In the genomic region with DNA sequence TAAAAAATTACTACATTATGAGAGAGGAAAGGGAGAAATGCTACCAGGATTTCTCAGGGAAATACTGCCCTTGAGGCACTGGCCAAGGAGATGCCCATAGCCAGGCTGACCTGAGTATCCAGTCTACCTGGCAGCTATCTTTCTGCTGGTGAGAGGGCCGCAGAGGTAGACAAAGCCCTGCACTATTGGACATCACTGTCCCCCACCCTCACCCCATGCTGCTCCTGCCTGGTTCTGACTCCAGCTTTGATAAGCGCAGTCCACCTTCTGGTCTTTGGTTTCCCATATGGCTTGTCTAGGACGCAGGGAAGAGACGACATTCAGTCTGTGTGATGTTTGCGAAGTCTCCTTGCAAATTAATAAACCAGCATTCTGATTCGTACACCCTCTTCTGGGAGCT, we compare ENCODE assay signal across 13 cellular contexts. TPM values are rescaled to one million over a fixed set of nuclear protein-coding genes. Genes with fewer than 3 reads are reported as not detected.
A peak's percentile ranks its signal among the peaks of the same experiment; 100 is the strongest.
DNase-seq lines count a peak whose midpoint lies in the region; ATAC-seq and TF ChIP-seq lines count a peak whose summit lies in the region.
"Had no signal": no experiment of that assay in that cellular context is flagged by ENCODE, and none has a peak within 500 bp of the region (broad histone marks: within the 10 kb centered on the region; RNA-seq: fewer than 3 reads in every experiment).

No MANE protein-coding gene starts in this region.

- H3K27ac ChIP-seq in left lung, result peak overlapping the region; percentile 13 to 100
- peak overlapping the region; percentile 95 for H3K27ac ChIP-seq in suprapubic skin
- H3K27ac ChIP-seq: SJCRH30 had no signal

- peak overlapping the region in 1 of 2 donors; percentile 94 for H3K4me3 ChIP-seq in left lung
- no peak overlapping the region for H3K4me3 ChIP-seq in suprapubic skin
- H3K4me3 ChIP-seq: A549, SJCRH30 had no signal

- ATAC-seq in activated naive CD4-positive, alpha-beta T cell treated with anti-CD3 and anti-CD28 coated beads, Interleukin-2, amount 50 U/mL, for 72 hours, result no peak
- ATAC-seq in left lung (no peak), HG03432 (IDR thresholded peaks at IDR 0.05; ENCODE audit: unreplicated experiment) (no peak)
- ATAC-seq: A549 had no signal

- H3K27ac Mint-ChIP-seq in activated naive CD4-positive, alpha-beta T cell treated with anti-CD3 and anti-CD28 coated beads, Interleukin-2, amount 50 U/mL, for 72 hours, result peak overlapping the region; percentile 7 to 50

- TF ChIP-seq EP300 in suprapubic skin (IDR thresholded peaks at IDR 0.05), result no peak

- peaks cover 47 to 83% of the 10 kb centered on the region in 2 donors for H3K4me1 ChIP-seq in left lung
- peaks cover 85% of the 10 kb centered on the region for H3K4me1 ChIP-seq in suprapubic skin

- no peak for TF ChIP-seq POLR2A in suprapubic skin (IDR thresholded peaks at IDR 0.05)

- H3K9me3 ChIP-seq in left lung (no peaks in the 10 kb centered on the region), suprapubic skin (no peaks in the 10 kb centered on the region)
- H3K9me3 ChIP-seq: A549, SJCRH30 had no signal

- TF ChIP-seq CTCF in left lung (IDR thresholded peaks at IDR 0.05) (no peak), suprapubic skin (IDR thresholded peaks at IDR 0.05) (no peak)

- peak; percentile 53 for DNase-seq in activated CD8-positive, alpha-beta memory T cell treated with anti-CD3 and anti-CD28 coated beads for 24 hours
- no peak for DNase-seq in activated CD8-positive, alpha-beta memory T cell treated with anti-CD3 and anti-CD28 coated beads, Interleukin-2, amount 50 U/mL, for 4 hours
- no peak for DNase-seq in activated naive CD4-positive, alpha-beta T cell treated with anti-CD3 and anti-CD28 coated beads, Interleukin-2, amount 50 U/mL, for 72 hours (ENCODE audit: low spot score in 2 of 2)
- DNase-seq in left lung, result no peak
- peak; percentile 37 to 48 for DNase-seq in suprapubic skin (ENCODE audit: low spot score in 2 of 2)
- no peak for DNase-seq in HuH-7.5 (ENCODE audit: low spot score)
- DNase-seq in T-helper 9 cell, result no peak
- DNase-seq: activated CD4-positive, alpha-beta T cell treated with anti-CD3 and anti-CD28 coated beads for 1 hour; DND-41; MV-4-11; SJCRH30 had no signal

- WGBS in suprapubic skin, result 86% methylated on average over 6 of the region's 6 CpGs

- H3K36me3 Mint-ChIP-seq in activated naive CD4-positive, alpha-beta T cell treated with anti-CD3 and anti-CD28 coated beads, Interleukin-2, amount 50 U/mL, for 72 hours, result peaks cover 14 to 20% of the 10 kb centered on the region in 2 donors

- H3K36me3 ChIP-seq in left lung (peaks cover 0 to 11% of the 10 kb centered on the region in 2 donors), suprapubic skin (no peaks in the 10 kb centered on the region)
- H3K36me3 ChIP-seq: SJCRH30 had no signal

- H3K9me3 Mint-ChIP-seq in activated naive CD4-positive, alpha-beta T cell treated with anti-CD3 and anti-CD28 coated beads, Interleukin-2, amount 50 U/mL, for 72 hours, result no peaks in the 10 kb centered on the region

- H3K27me3 ChIP-seq in left lung (no peaks in the 10 kb centered on the region), suprapubic skin (no peaks in the 10 kb centered on the region)
- H3K27me3 ChIP-seq: SJCRH30 had no signal

- intact Hi-C loops in left lung (cut with DNase I), result no loop called here

RNA-seq across cellular contexts. Expression of a gene that starts 3.7 kb away (rescaled TPM):
- total RNA-seq in activated naive CD4-positive, alpha-beta T cell treated with anti-CD3 and anti-CD28 coated beads, Interleukin-2, amount 50 U/mL, for 72 hours, result 10 to 100 TPM; 19.6 to 26.1 TPM
- total RNA-seq in left lung (10 to 100 TPM; 27.7 to 29.2 TPM), suprapubic skin (100 to 1,000 TPM in 3 of 4 donors, 10 to 100 TPM in 1; 98.5 to 217 (median 191) TPM)

RNA-seq across cellular contexts. Expression of a gene that starts 19.1 kb away (rescaled TPM):
- total RNA-seq in activated naive CD4-positive, alpha-beta T cell treated with anti-CD3 and anti-CD28 coated beads, Interleukin-2, amount 50 U/mL, for 72 hours, result 1 to 10 TPM; 1.3 to 1.5 TPM
- total RNA-seq in left lung (under 1 TPM; 0.29 to 0.79 TPM), suprapubic skin (1 to 10 TPM in 1 of 4 donors, under 1 TPM in 3; 0.13 to 1.0 (median 0.39) TPM)
- total RNA-seq: SJCRH30 had no signal

Comparison
In these comparisons a context has a peak if more than half of its experiments do, and no peak if none do; other contexts are left out.
1. DNase-seq: peak in activated CD8-positive, alpha-beta memory T cell treated with anti-CD3 and anti-CD28 coated beads for 24 hours (single experiment) and suprapubic skin (2 of 2); none in activated CD8-positive, alpha-beta memory T cell treated with anti-CD3 and anti-CD28 coated beads, Interleukin-2, amount 50 U/mL, for 4 hours (single experiment), activated naive CD4-positive, alpha-beta T cell treated with anti-CD3 and anti-CD28 coated beads, Interleukin-2, amount 50 U/mL, for 72 hours (0 of 2), left lung (0 of 2), HuH-7.5 (single experiment) and T-helper 9 cell (single experiment).